20 cellular contexts compared by ENCODE assay signal in genomic region chr3:113268306-113268705, GRCh38. TPM values are rescaled to one million over a fixed set of nuclear protein-coding genes. Genes with fewer than 3 reads are reported as not detected.
A peak's percentile ranks its signal among the peaks of the same experiment; 100 is the strongest.
DNase-seq lines count a peak whose midpoint lies in the region; ATAC-seq and TF ChIP-seq lines count a peak whose summit lies in the region.
"Had no signal": no experiment of that assay in that cellular context is flagged by ENCODE, and none has a peak within 500 bp of the region (broad histone marks: within the 10 kb centered on the region; RNA-seq: fewer than 3 reads in every experiment).

No MANE protein-coding gene starts in this region.

- H3K27me3 Mint-ChIP-seq in MCF 10A (ENCODE audit: insufficient read depth, unreplicated experiment): no peaks in the 10 kb centered on the region
- H3K27me3 Mint-ChIP-seq in brain: no peaks in the 10 kb centered on the region
- H3K27me3 Mint-ChIP-seq in neural crest cell (ENCODE audit: low read depth): no peaks in the 10 kb centered on the region

- H3K4me3 Mint-ChIP-seq in MCF 10A (ENCODE audit: unreplicated experiment): no peak overlapping the region
- H3K4me3 Mint-ChIP-seq in brain: no peak overlapping the region
- peak overlapping the region; percentile 58 for H3K4me3 Mint-ChIP-seq in neural crest cell
- H3K4me3 Mint-ChIP-seq: CD4-positive, CD25-positive, alpha-beta regulatory T cell had no signal

- H3K4me1 Mint-ChIP-seq in MCF 10A (ENCODE audit: insufficient read depth, unreplicated experiment) (no peaks in the 10 kb centered on the region), brain (peaks cover 78% of the 10 kb centered on the region), neural crest cell (peaks cover 63% of the 10 kb centered on the region)
- H3K4me1 Mint-ChIP-seq: CD4-positive, CD25-positive, alpha-beta regulatory T cell had no signal

- H3K9me3 ChIP-seq in breast epithelium (no peaks in the 10 kb centered on the region), Peyer's patch (no peaks in the 10 kb centered on the region)
- H3K9me3 ChIP-seq: BE2C had no signal

- H3K9me3 Mint-ChIP-seq in MCF 10A (ENCODE audit: unreplicated experiment): no peaks in the 10 kb centered on the region
- peaks cover 0 to 4% (median 0%) of the 10 kb centered on the region in 5 experiments for H3K9me3 Mint-ChIP-seq in brain
- no peaks in the 10 kb centered on the region for H3K9me3 Mint-ChIP-seq in neural crest cell
- H3K9me3 Mint-ChIP-seq: CD4-positive, CD25-positive, alpha-beta regulatory T cell had no signal

- POLR2A ChIA-PET in MCF 10A (lab: Yijun Ruan, JAX): no interaction called here

- intact Hi-C loops in breast epithelium (cut with DNase I; ENCODE audit: low total_unique reads) (loop anchor here (10.0 kb wide), 1 partner anchor 134 kb away; no protein-coding TSS in a partner anchor), MCF 10A (cut with micrococcal nuclease) (no loop called here)

- TF ChIP-seq POLR2A in breast epithelium (IDR thresholded peaks at IDR 0.05) (no peak), Peyer's patch (IDR thresholded peaks at IDR 0.05) (no peak)

- H3K27ac Mint-ChIP-seq in MCF 10A (ENCODE audit: low read depth, unreplicated experiment): no peak overlapping the region
- peak overlapping the region; percentile 85 to 96 (median 93) for H3K27ac Mint-ChIP-seq in brain
- H3K27ac Mint-ChIP-seq in neural crest cell (ENCODE audit: unreplicated experiment): peak overlapping the region; percentile 91
- H3K27ac Mint-ChIP-seq: CD4-positive, CD25-positive, alpha-beta regulatory T cell had no signal

- TF ChIP-seq CTCF in breast epithelium (IDR thresholded peaks at IDR 0.05): no peak
- no peak for TF ChIP-seq CTCF in MCF 10A (IDR thresholded peaks at IDR 0.05; ENCODE audit: unreplicated experiment)
- no peak for TF ChIP-seq CTCF in brain (conservative IDR thresholded peaks at IDR 0.05)
- TF ChIP-seq CTCF in neural crest cell (conservative IDR thresholded peaks at IDR 0.05): no peak
- TF ChIP-seq CTCF in Peyer's patch (IDR thresholded peaks at IDR 0.05): no peak

- BruUV-seq in MCF 10A (replicated peaks; lab: Mats Ljungman, UMichigan): no TSS peak

- CTCF ChIA-PET in MCF 10A (lab: Yijun Ruan, JAX): interaction anchor here (0.6 to 3.1 kb wide), 4 partner anchors 13 to 233 kb away, joined by 3 to 9 read pairs (median 4); no protein-coding TSS in a partner anchor

- H3K27me3 ChIP-seq in breast epithelium (no peaks in the 10 kb centered on the region), Peyer's patch (no peaks in the 10 kb centered on the region)
- H3K27me3 ChIP-seq: BE2C had no signal

- no peak overlapping the region for H3K4me3 ChIP-seq in breast epithelium
- no peak overlapping the region for H3K4me3 ChIP-seq in Peyer's patch

- H3K4me1 ChIP-seq in breast epithelium (no peaks in the 10 kb centered on the region), Peyer's patch (no peaks in the 10 kb centered on the region)

- peak overlapping the region; percentile 54 to 79 for H3K27ac ChIP-seq in breast epithelium
- no peak overlapping the region for H3K27ac ChIP-seq in Peyer's patch

- H3K36me3 Mint-ChIP-seq in MCF 10A (ENCODE audit: insufficient read depth, unreplicated experiment) (no peaks in the 10 kb centered on the region), brain (peaks cover 39% of the 10 kb centered on the region), neural crest cell (ENCODE audit: low read depth) (peaks cover 21% of the 10 kb centered on the region)
- H3K36me3 Mint-ChIP-seq: CD4-positive, CD25-positive, alpha-beta regulatory T cell had no signal

- ATAC-seq in stimulated activated naive CD8-positive, alpha-beta T cell treated with anti-CD3 and anti-CD28 coated beads, Interleukin-15, Interleukin-2, amounts not matched to agents 100 U/mL and 50 U/mL, for 24 hours: no peak
- no peak for ATAC-seq in HG03469 (IDR thresholded peaks at IDR 0.05; ENCODE audit: unreplicated experiment)
- ATAC-seq: HepG2 had no signal

- H3K36me3 ChIP-seq in breast epithelium (no peaks in the 10 kb centered on the region), Peyer's patch (peaks cover 0 to 7% (median 0%) of the 10 kb centered on the region in 3 donors)
- H3K36me3 ChIP-seq: BE2C had no signal

- DNase-seq in breast epithelium (ENCODE audit: low spot score in 2 of 2) (no peak), MCF 10A (ENCODE audit: unreplicated experiment) (no peak), neural crest cell (ENCODE audit: low read depth, low spot score) (no peak), Peyer's patch (no peak), T-helper 9 cell (no peak)
- DNase-seq in stimulated activated naive CD8-positive, alpha-beta T cell treated with anti-CD3 and anti-CD28 coated beads, Interleukin-15, Interleukin-2, amounts not matched to agents 100 U/mL and 50 U/mL, for 24 hours: no peak
- DNase-seq: BE2C; CD4-positive, CD25-positive, alpha-beta regulatory T cell; DMS153; KBM-7; MV-4-11; NCI-H2029; NCI-H2171 treated with DMSO at 0.1 percent for 48 hours; NK-92 treated with Interleukin-12 subunit alpha and Interleukin-12 subunit beta, amount 100 ng/mL, for 24 hours; OCI-M1; RPMI8226; SHP77 treated with DMSO at 0.1 percent for 48 hours had no signal

RNA-seq across cellular contexts. Expression of gene BOC, which starts 56.9 kb away (rescaled TPM):
- total RNA-seq in breast epithelium (10 to 100 TPM; 48.8 to 56.6 (median 55.1) TPM), MCF 10A (2022) (1.8 and 2.3 TPM in 2 replicates), neural crest cell (114 and 130 TPM in 2 replicates), Peyer's patch (10 to 100 TPM in 3 of 4 donors, 1 to 10 TPM in 1; 4.2 to 31.4 (median 13.2) TPM)
- polyA plus RNA-seq in brain (ENCODE audit: insufficient read depth, low read depth, low replicate concordance): 23.3 TPM
- total RNA-seq: CD4-positive, CD25-positive, alpha-beta regulatory T cell; HepG2 had no signal
- polyA plus RNA-seq: CD4-positive, CD25-positive, alpha-beta regulatory T cell had no signal

Comparison
In these comparisons a context has a peak if more than half of its experiments do, and no peak if none do; other contexts are left out.
1. H3K27ac ChIP-seq: peak in breast epithelium (2 of 2); none in Peyer's patch (0 of 4).